10 cellular contexts compared by ENCODE assay signal in the genomic region with DNA sequence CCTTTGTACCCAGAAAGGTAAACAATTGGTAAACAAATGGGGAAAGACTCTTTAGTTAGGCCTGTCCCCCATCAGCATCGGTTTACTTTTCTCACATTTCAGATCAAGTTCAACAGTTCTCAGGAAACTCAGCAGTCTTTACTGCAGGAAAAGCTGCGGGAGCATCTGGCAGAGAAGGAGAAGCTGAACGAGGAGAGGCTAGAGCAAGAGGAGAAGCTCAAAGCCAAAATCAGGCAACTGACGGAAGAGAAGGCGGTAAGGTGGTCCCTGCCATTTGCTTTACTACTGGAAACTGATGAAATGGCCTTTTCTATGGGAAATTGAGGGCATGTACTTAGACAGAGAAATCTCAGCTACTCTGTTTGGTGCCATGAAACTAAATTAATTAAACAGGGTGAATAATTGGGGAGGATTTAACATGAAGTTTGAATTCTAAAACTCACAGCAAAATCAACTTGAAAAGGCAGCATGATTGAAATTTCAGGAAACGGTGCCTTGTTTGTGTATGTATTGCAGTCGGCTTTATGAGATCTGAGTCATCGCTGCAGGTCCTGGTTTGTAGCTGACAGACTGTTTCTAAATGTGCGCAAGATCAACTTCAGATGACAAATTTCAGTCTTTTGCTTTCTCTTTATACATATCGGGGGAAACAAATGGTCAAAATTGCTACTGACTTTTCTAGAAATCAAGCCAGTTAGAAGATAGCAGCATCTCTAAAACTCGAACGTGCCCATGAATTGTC.
A peak's percentile ranks its signal among the peaks of the same experiment; 100 is the strongest.
DNase-seq lines count a peak whose midpoint lies in the region; ATAC-seq, FAIRE-seq and TF ChIP-seq lines count a peak whose summit lies in the region.
"Had no signal": no experiment of that assay in that cellular context is flagged by ENCODE, and none has a peak within 500 bp of the region (broad histone marks: within the 10 kb centered on the region; RNA-seq: fewer than 3 reads in every experiment).

No MANE protein-coding gene starts in this region.

- DNase-seq in A549 (ENCODE audit: low read depth in 1 of 2, low spot score in 1 of 2) (peak in 1 of 2 experiments; percentile 55), HFF-Myc (ENCODE audit: extremely low read depth, low read depth) (peak; percentile 37), middle frontal gyrus (ENCODE audit: extremely low spot score, low spot score) (no peak)
- no peak for DNase-seq in activated CD8-positive, alpha-beta T cell treated with anti-CD3 and anti-CD28 coated beads, Interleukin-2, amount 10 ng/mL, durations not matched to agents 7 days and 5 days
- DNase-seq in activated effector memory CD4-positive, alpha-beta T cell treated with Interleukin-2 at 50 U/mL for 16 hours: no peak
- no peak for DNase-seq in activated naive CD8-positive, alpha-beta T cell treated with anti-CD3 and anti-CD28 coated beads, Interleukin-2, amount 50 U/mL, for 24 hours
- DNase-seq: Caco-2; stimulated activated CD4-positive, alpha-beta T cell treated with anti-CD3 and anti-CD28 coated beads, Interleukin-2, amount 100 ng/mL, for 48 hours had no signal

- TF ChIP-seq EP300 in A549 (IDR thresholded peaks at IDR 0.05) (no peak), gastroesophageal sphincter (IDR thresholded peaks at IDR 0.05) (no peak)

- POLR2A ChIA-PET in A549 (lab: Yijun Ruan, JAX): no interaction called here
- POLR2A ChIA-PET in activated CD8-positive, alpha-beta T cell treated with anti-CD3 and anti-CD28 coated beads, Interleukin-2, amount 10 ng/mL, durations not matched to agents 7 days and 5 days (lab: Charles Lee): no interaction called here

- WGBS in A549 (ENCODE audit: missing lambda C conversion rate): 30% methylated on average over 12 of the region's 12 CpGs
- WGBS in gastroesophageal sphincter (ENCODE audit: low coverage in 1 of 2), 2 donors: 62 to 64% methylated on average over 8 to 12 of the region's 12 CpGs

- H3K4me3 ChIP-seq in A549 (no peak overlapping the region), HFF-Myc (replicated peaks; ENCODE audit: low read depth, low read length) (no peak overlapping the region), gastroesophageal sphincter (no peak overlapping the region)

- peaks cover 3% of the 10 kb centered on the region for H3K36me3 Mint-ChIP-seq in activated CD8-positive, alpha-beta T cell treated with anti-CD3 and anti-CD28 coated beads, Interleukin-2, amount 10 ng/mL, durations not matched to agents 7 days and 5 days (ENCODE audit: low read depth)
- no peaks in the 10 kb centered on the region for H3K36me3 Mint-ChIP-seq in activated naive CD8-positive, alpha-beta T cell treated with anti-CD3 and anti-CD28 coated beads, Interleukin-2, amount 50 U/mL, for 24 hours (ENCODE audit: low read depth)

- H3K9me3 ChIP-seq in A549 (0 out of 3 replicates have a peak, but pooled peaks cover 3% of the 10 kb centered on the region), gastroesophageal sphincter (no peaks in the 10 kb centered on the region)
- H3K9me3 ChIP-seq: Caco-2 had no signal

- peaks cover 26% of the 10 kb centered on the region for H3K4me1 ChIP-seq in A549
- peaks cover 0 to 66% (median 12%) of the 10 kb centered on the region in 3 donors for H3K4me1 ChIP-seq in gastroesophageal sphincter
- H3K4me1 ChIP-seq: Caco-2 had no signal

- TF ChIP-seq RAD21 in A549 (conservative IDR thresholded peaks at IDR 0.05 in 1 of 2, IDR thresholded peaks at IDR 0.05 in 1 of 2): no peak

- no peaks in the 10 kb centered on the region for H3K36me3 ChIP-seq in gastroesophageal sphincter

- peak overlapping the region; percentile 60 for H3K4me2 ChIP-seq in A549

- CTCF ChIA-PET in A549 (lab: Yijun Ruan, JAX): interaction anchor here (0.7 to 2.6 kb wide), 7 partner anchors 8 to 90 kb away, joined by 3 to 21 read pairs (median 3); no protein-coding TSS in a partner anchor
- CTCF ChIA-PET in activated CD8-positive, alpha-beta T cell treated with anti-CD3 and anti-CD28 coated beads, Interleukin-2, amount 10 ng/mL, durations not matched to agents 7 days and 5 days (lab: Charles Lee): interaction anchor here (0.9 to 5.5 kb wide), 4 partner anchors 16 to 90 kb away, joined by 3 to 28 read pairs (median 6); no protein-coding TSS in a partner anchor

- TF ChIP-seq CTCF in A549 (IDR thresholded peaks at IDR 0.05) (no peak), HFF-Myc (IDR thresholded peaks at IDR 0.05; ENCODE audit: low read depth, low read length, missing control alignments) (no peak), gastroesophageal sphincter (IDR thresholded peaks at IDR 0.05) (no peak)

- peaks cover 9% of the 10 kb centered on the region for H3K27me3 Mint-ChIP-seq in activated CD8-positive, alpha-beta T cell treated with anti-CD3 and anti-CD28 coated beads, Interleukin-2, amount 10 ng/mL, durations not matched to agents 7 days and 5 days (ENCODE audit: low read depth)
- peaks cover 30% of the 10 kb centered on the region for H3K27me3 Mint-ChIP-seq in activated naive CD8-positive, alpha-beta T cell treated with anti-CD3 and anti-CD28 coated beads, Interleukin-2, amount 50 U/mL, for 24 hours

- no peaks in the 10 kb centered on the region for H3K9me3 Mint-ChIP-seq in activated CD8-positive, alpha-beta T cell treated with anti-CD3 and anti-CD28 coated beads, Interleukin-2, amount 10 ng/mL, durations not matched to agents 7 days and 5 days (ENCODE audit: insufficient read depth)
- no peaks in the 10 kb centered on the region for H3K9me3 Mint-ChIP-seq in activated naive CD8-positive, alpha-beta T cell treated with anti-CD3 and anti-CD28 coated beads, Interleukin-2, amount 50 U/mL, for 24 hours

- H3K4me1 Mint-ChIP-seq in activated CD8-positive, alpha-beta T cell treated with anti-CD3 and anti-CD28 coated beads, Interleukin-2, amount 10 ng/mL, durations not matched to agents 7 days and 5 days (ENCODE audit: low read depth): peaks cover 62% of the 10 kb centered on the region
- H3K4me1 Mint-ChIP-seq in activated naive CD8-positive, alpha-beta T cell treated with anti-CD3 and anti-CD28 coated beads, Interleukin-2, amount 50 U/mL, for 24 hours: peaks cover 35% of the 10 kb centered on the region

- H3K27me3 ChIP-seq in gastroesophageal sphincter: no peaks in the 10 kb centered on the region

- H3K27ac ChIP-seq in A549 (peak overlapping the region; percentile 74 to 96), gastroesophageal sphincter (peak overlapping the region in 3 of 4 donors; percentile 67 to 76 (median 69))

- H3K4me3 Mint-ChIP-seq in activated CD8-positive, alpha-beta T cell treated with anti-CD3 and anti-CD28 coated beads, Interleukin-2, amount 10 ng/mL, durations not matched to agents 7 days and 5 days: no peak overlapping the region
- no peak overlapping the region for H3K4me3 Mint-ChIP-seq in activated naive CD8-positive, alpha-beta T cell treated with anti-CD3 and anti-CD28 coated beads, Interleukin-2, amount 50 U/mL, for 24 hours

- no peak for FAIRE-seq in A549 (lab: Jason Lieb, UNC)

- H3K27ac Mint-ChIP-seq in activated CD8-positive, alpha-beta T cell treated with anti-CD3 and anti-CD28 coated beads, Interleukin-2, amount 10 ng/mL, durations not matched to agents 7 days and 5 days: peak overlapping the region; percentile 15
- no peak overlapping the region for H3K27ac Mint-ChIP-seq in activated naive CD8-positive, alpha-beta T cell treated with anti-CD3 and anti-CD28 coated beads, Interleukin-2, amount 50 U/mL, for 24 hours

- TF ChIP-seq POLR2A in A549 (IDR thresholded peaks at IDR 0.05; ENCODE audit: low read length) (no peak), gastroesophageal sphincter (IDR thresholded peaks at IDR 0.05) (no peak)

- ATAC-seq in A549 (peak; percentile 47 to 62; a peak in 3 of 6 replicates), gastroesophageal sphincter (no peak), GM18873 (IDR thresholded peaks at IDR 0.05; ENCODE audit: low FRiP score, unreplicated experiment) (no peak)
- no peak for ATAC-seq in activated CD8-positive, alpha-beta T cell treated with anti-CD3 and anti-CD28 coated beads, Interleukin-2, amount 10 ng/mL, durations not matched to agents 7 days and 5 days
- ATAC-seq in activated naive CD8-positive, alpha-beta T cell treated with anti-CD3 and anti-CD28 coated beads, Interleukin-2, amount 50 U/mL, for 24 hours: no peak

TF ChIP-seq in A549, 52 proteins besides CTCF, POLR2A, EP300 and RAD21:
- TF ChIP-seq ZNF302 (CRISPR knock-in tag; IDR thresholded peaks at IDR 0.05): no peak
- peak in 1 of 2 experiments; percentile 26; a peak in 1 of 4 replicates for TF ChIP-seq CEBPB (IDR thresholded peaks at IDR 0.05)
- 0 out of 2 replicates have a peak, but pooled peaks have one; percentile 15 for TF ChIP-seq FOSL2 (IDR thresholded peaks at IDR 0.05)
- TF ChIP-seq FOSL2 (CRISPR knock-in tag; IDR thresholded peaks at IDR 0.05): peak; percentile 75
TF ChIP-seq in A549: peak in this region for 2.

Comparison
In these comparisons a context has a peak if more than half of its experiments do, and no peak if none do; other contexts are left out.
1. ATAC-seq: peak in A549 (2 of 2); none in activated CD8-positive, alpha-beta T cell treated with anti-CD3 and anti-CD28 coated beads, Interleukin-2, amount 10 ng/mL, durations not matched to agents 7 days and 5 days (single experiment), gastroesophageal sphincter (single experiment), GM18873 (single experiment) and activated naive CD8-positive, alpha-beta T cell treated with anti-CD3 and anti-CD28 coated beads, Interleukin-2, amount 50 U/mL, for 24 hours (single experiment).